In genomic region chr21:34201441-34201838, GRCh38 we compare ENCODE assay signal across 1 cellular context.
A peak's percentile ranks its signal among the peaks of the same experiment; 100 is the strongest.
TF ChIP-seq lines count a peak whose summit lies in the region.

No MANE protein-coding gene starts in this region.

TF ChIP-seq in K562, 482 proteins besides CTCF, POLR2A, EP300 and RAD21 (continued from another document and continues in another):
- TF ChIP-seq ATF3 (IDR thresholded peaks at IDR 0.05) = no peak
- TF ChIP-seq ATF3 (CRISPR knock-in tag; conservative IDR thresholded peaks at IDR 0.05) = no peak
- peak; percentile 33; the same call in 1 of the 2 replicates for TF ChIP-seq ETV1 (tag; conservative IDR thresholded peaks at IDR 0.05; ENCODE audit: low read depth)
- TF ChIP-seq, protein P1, sequence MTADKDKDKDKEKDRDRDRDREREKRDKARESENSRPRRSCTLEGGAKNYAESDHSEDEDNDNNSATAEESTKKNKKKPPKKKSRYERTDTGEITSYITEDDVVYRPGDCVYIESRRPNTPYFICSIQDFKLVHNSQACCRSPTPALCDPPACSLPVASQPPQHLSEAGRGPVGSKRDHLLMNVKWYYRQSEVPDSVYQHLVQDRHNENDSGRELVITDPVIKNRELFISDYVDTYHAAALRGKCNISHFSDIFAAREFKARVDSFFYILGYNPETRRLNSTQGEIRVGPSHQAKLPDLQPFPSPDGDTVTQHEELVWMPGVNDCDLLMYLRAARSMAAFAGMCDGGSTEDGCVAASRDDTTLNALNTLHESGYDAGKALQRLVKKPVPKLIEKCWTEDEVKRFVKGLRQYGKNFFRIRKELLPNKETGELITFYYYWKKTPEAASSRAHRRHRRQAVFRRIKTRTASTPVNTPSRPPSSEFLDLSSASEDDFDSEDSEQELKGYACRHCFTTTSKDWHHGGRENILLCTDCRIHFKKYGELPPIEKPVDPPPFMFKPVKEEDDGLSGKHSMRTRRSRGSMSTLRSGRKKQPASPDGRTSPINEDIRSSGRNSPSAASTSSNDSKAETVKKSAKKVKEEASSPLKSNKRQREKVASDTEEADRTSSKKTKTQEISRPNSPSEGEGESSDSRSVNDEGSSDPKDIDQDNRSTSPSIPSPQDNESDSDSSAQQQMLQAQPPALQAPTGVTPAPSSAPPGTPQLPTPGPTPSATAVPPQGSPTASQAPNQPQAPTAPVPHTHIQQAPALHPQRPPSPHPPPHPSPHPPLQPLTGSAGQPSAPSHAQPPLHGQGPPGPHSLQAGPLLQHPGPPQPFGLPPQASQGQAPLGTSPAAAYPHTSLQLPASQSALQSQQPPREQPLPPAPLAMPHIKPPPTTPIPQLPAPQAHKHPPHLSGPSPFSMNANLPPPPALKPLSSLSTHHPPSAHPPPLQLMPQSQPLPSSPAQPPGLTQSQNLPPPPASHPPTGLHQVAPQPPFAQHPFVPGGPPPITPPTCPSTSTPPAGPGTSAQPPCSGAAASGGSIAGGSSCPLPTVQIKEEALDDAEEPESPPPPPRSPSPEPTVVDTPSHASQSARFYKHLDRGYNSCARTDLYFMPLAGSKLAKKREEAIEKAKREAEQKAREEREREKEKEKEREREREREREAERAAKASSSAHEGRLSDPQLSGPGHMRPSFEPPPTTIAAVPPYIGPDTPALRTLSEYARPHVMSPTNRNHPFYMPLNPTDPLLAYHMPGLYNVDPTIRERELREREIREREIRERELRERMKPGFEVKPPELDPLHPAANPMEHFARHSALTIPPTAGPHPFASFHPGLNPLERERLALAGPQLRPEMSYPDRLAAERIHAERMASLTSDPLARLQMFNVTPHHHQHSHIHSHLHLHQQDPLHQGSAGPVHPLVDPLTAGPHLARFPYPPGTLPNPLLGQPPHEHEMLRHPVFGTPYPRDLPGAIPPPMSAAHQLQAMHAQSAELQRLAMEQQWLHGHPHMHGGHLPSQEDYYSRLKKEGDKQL (CRISPR knock-in tag; IDR thresholded peaks at IDR 0.05; ENCODE audit: borderline replicate concordance) = no peak
- TF ChIP-seq, protein P2, sequence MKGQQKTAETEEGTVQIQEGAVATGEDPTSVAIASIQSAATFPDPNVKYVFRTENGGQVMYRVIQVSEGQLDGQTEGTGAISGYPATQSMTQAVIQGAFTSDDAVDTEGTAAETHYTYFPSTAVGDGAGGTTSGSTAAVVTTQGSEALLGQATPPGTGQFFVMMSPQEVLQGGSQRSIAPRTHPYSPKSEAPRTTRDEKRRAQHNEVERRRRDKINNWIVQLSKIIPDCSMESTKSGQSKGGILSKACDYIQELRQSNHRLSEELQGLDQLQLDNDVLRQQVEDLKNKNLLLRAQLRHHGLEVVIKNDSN (CRISPR knock-in tag; IDR thresholded peaks at IDR 0.05) = no peak
- peak; percentile 68 for TF ChIP-seq DPF2 (IDR thresholded peaks at IDR 0.05)
- TF ChIP-seq SNIP1 (IDR thresholded peaks at IDR 0.05; ENCODE audit: low read depth) = no peak
- peak; percentile 12; the same call in 1 of the 2 replicates for TF ChIP-seq JUND (IDR thresholded peaks at IDR 0.05; ENCODE audit: borderline replicate concordance, low read depth, low read length)
- TF ChIP-seq JUND (tag; IDR thresholded peaks at IDR 0.05; ENCODE audit: borderline replicate concordance, low read depth, low read length) = no peak
- TF ChIP-seq POLR2H (tag; IDR thresholded peaks at IDR 0.05; ENCODE audit: low read depth) = no peak
- TF ChIP-seq PURB (CRISPR knock-in tag; IDR thresholded peaks at IDR 0.05; ENCODE audit: low read depth) = no peak
- peak; percentile 92 to 93 for TF ChIP-seq KDM1A (IDR thresholded peaks at IDR 0.05)
- TF ChIP-seq, protein P3, sequence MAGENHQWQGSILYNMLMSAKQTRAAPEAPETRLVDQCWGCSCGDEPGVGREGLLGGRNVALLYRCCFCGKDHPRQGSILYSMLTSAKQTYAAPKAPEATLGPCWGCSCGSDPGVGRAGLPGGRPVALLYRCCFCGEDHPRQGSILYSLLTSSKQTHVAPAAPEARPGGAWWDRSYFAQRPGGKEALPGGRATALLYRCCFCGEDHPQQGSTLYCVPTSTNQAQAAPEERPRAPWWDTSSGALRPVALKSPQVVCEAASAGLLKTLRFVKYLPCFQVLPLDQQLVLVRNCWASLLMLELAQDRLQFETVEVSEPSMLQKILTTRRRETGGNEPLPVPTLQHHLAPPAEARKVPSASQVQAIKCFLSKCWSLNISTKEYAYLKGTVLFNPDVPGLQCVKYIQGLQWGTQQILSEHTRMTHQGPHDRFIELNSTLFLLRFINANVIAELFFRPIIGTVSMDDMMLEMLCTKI (IDR thresholded peaks at IDR 0.05; ENCODE audit: partially characterized antibody) = no peak
- TF ChIP-seq HIVEP1 (CRISPR knock-in tag; IDR thresholded peaks at IDR 0.05) = no peak
- TF ChIP-seq HLTF (IDR thresholded peaks at IDR 0.05) = no peak
- 0 out of 2 replicates have a peak, but pooled peaks have one; percentile 7 for TF ChIP-seq CC2D1A (IDR thresholded peaks at IDR 0.05)
- TF ChIP-seq ZNF668 (CRISPR knock-in tag; IDR thresholded peaks at IDR 0.05) = no peak
- TF ChIP-seq, protein P4, sequence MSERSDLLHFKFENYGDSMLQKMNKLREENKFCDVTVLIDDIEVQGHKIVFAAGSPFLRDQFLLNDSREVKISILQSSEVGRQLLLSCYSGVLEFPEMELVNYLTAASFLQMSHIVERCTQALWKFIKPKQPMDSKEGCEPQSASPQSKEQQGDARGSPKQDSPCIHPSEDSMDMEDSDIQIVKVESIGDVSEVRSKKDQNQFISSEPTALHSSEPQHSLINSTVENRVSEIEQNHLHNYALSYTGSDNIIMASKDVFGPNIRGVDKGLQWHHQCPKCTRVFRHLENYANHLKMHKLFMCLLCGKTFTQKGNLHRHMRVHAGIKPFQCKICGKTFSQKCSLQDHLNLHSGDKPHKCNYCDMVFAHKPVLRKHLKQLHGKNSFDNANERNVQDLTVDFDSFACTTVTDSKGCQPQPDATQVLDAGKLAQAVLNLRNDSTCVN (CRISPR knock-in tag; IDR thresholded peaks at IDR 0.05) = 0 out of 2 replicates have a peak, but pooled peaks have one; percentile 8
- TF ChIP-seq TAF15 (IDR thresholded peaks at IDR 0.05; ENCODE audit: low read depth, low read length) = no peak
- TF ChIP-seq SMARCC2 (IDR thresholded peaks at IDR 0.05; ENCODE audit: low read depth) = no peak
- TF ChIP-seq HDAC6 (IDR thresholded peaks at IDR 0.05; ENCODE audit: low read depth, low read length) = no peak
- no peak for TF ChIP-seq XRCC4 (IDR thresholded peaks at IDR 0.05; ENCODE audit: extremely low read depth, insufficient read depth, insufficient read length)
- no peak for TF ChIP-seq COPS2 (conservative IDR thresholded peaks at IDR 0.05)
- TF ChIP-seq SMARCA4 (IDR thresholded peaks at IDR 0.05) = peak; percentile 54; the same call in 1 of the 2 replicates
- no peak for TF ChIP-seq BRD9 (IDR thresholded peaks at IDR 0.05; ENCODE audit: low read depth, partially characterized antibody)
- TF ChIP-seq LARP7 (IDR thresholded peaks at IDR 0.05) = no peak
- TF ChIP-seq, protein P5, sequence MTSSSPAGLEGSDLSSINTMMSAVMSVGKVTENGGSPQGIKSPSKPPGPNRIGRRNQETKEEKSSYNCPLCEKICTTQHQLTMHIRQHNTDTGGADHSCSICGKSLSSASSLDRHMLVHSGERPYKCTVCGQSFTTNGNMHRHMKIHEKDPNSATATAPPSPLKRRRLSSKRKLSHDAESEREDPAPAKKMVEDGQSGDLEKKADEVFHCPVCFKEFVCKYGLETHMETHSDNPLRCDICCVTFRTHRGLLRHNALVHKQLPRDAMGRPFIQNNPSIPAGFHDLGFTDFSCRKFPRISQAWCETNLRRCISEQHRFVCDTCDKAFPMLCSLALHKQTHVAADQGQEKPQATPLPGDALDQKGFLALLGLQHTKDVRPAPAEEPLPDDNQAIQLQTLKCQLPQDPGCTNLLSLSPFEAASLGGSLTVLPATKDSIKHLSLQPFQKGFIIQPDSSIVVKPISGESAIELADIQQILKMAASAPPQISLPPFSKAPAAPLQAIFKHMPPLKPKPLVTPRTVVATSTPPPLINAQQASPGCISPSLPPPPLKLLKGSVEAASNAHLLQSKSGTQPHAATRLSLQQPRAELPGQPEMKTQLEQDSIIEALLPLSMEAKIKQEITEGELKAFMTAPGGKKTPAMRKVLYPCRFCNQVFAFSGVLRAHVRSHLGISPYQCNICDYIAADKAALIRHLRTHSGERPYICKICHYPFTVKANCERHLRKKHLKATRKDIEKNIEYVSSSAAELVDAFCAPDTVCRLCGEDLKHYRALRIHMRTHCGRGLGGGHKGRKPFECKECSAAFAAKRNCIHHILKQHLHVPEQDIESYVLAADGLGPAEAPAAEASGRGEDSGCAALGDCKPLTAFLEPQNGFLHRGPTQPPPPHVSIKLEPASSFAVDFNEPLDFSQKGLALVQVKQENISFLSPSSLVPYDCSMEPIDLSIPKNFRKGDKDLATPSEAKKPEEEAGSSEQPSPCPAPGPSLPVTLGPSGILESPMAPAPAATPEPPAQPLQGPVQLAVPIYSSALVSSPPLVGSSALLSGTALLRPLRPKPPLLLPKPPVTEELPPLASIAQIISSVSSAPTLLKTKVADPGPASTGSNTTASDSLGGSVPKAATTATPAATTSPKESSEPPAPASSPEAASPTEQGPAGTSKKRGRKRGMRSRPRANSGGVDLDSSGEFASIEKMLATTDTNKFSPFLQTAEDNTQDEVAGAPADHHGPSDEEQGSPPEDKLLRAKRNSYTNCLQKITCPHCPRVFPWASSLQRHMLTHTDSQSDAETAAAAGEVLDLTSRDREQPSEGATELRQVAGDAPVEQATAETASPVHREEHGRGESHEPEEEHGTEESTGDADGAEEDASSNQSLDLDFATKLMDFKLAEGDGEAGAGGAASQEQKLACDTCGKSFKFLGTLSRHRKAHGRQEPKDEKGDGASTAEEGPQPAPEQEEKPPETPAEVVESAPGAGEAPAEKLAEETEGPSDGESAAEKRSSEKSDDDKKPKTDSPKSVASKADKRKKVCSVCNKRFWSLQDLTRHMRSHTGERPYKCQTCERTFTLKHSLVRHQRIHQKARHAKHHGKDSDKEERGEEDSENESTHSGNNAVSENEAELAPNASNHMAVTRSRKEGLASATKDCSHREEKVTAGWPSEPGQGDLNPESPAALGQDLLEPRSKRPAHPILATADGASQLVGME (CRISPR knock-in tag; IDR thresholded peaks at IDR 0.05) = no peak
- no peak for TF ChIP-seq CBX2 (IDR thresholded peaks at IDR 0.05; ENCODE audit: insufficient read depth, low read length, poor library complexity, severe bottlenecking)
- no peak for TF ChIP-seq MCM5 (IDR thresholded peaks at IDR 0.05; ENCODE audit: low read depth)
- TF ChIP-seq NCOA1 (IDR thresholded peaks at IDR 0.05; ENCODE audit: low read depth) = no peak
- no peak for TF ChIP-seq BMI1 (IDR thresholded peaks at IDR 0.05; ENCODE audit: low read length)
- peak; percentile 50 for TF ChIP-seq HDAC2 (IDR thresholded peaks at IDR 0.05)
- no peak for TF ChIP-seq TEAD2 (tag; IDR thresholded peaks at IDR 0.05)
- peak; percentile 11 for TF ChIP-seq KDM5B (IDR thresholded peaks at IDR 0.05; ENCODE audit: insufficient replicate concordance, low read depth, low read length)
- peak; percentile 90 for TF ChIP-seq ZBED1 (IDR thresholded peaks at IDR 0.05)
- TF ChIP-seq ARID1B (IDR thresholded peaks at IDR 0.05) = peak; percentile 40; the same call in 1 of the 2 replicates
- no peak for TF ChIP-seq ZNF717 (CRISPR knock-in tag; IDR thresholded peaks at IDR 0.05)
